ENCODE assay signal across 20 cellular contexts in genomic region chr9:122251351-122251750, GRCh38. TPM values are rescaled to one million over a fixed set of nuclear protein-coding genes. Genes with fewer than 3 reads are reported as not detected.
DNase-seq lines count a peak whose midpoint lies in the region; ATAC-seq and TF ChIP-seq lines count a peak whose summit lies in the region.
"Had no signal": no experiment of that assay in that cellular context is flagged by ENCODE, and none has a peak within 500 bp of the region (broad histone marks: within the 10 kb centered on the region; RNA-seq: fewer than 3 reads in every experiment).

No MANE protein-coding gene starts in this region.

- H3K36me3 Mint-ChIP-seq in endothelial cell (ENCODE audit: low read depth, unreplicated experiment) = peaks cover 31% of the 10 kb centered on the region
- H3K36me3 Mint-ChIP-seq in activated T-cell treated with anti-CD3 and anti-CD28 coated beads, Interleukin-2, amount 50 U/mL, for 72 hours (ENCODE audit: insufficient read depth in 2 of 2) = peaks cover 0 to 15% of the 10 kb centered on the region in 2 donors

- TF ChIP-seq CTCF in endothelial cell (IDR thresholded peaks at IDR 0.05; ENCODE audit: unreplicated experiment) (no peak), prostate gland (IDR thresholded peaks at IDR 0.05) (no peak)

- H3K4me3 ChIP-seq in prostate gland = no peak overlapping the region
- H3K4me3 ChIP-seq: MG63, SK-N-MC had no signal

- H3K36me3 ChIP-seq in prostate gland = no peaks in the 10 kb centered on the region

- peak overlapping the region; percentile 89 for H3K27ac Mint-ChIP-seq in endothelial cell (ENCODE audit: unreplicated experiment)
- no peak overlapping the region for H3K27ac Mint-ChIP-seq in activated T-cell treated with anti-CD3 and anti-CD28 coated beads, Interleukin-2, amount 50 U/mL, for 72 hours
- H3K27ac Mint-ChIP-seq: B cell had no signal

- peak; percentile 45 for DNase-seq in COLO829 (ENCODE audit: low spot score)
- DNase-seq in endothelial cell (ENCODE audit: low spot score) = no peak
- no peak for DNase-seq in prostate gland (ENCODE audit: low spot score)
- no peak for DNase-seq in glomerular visceral epithelial cell (ENCODE audit: extremely low spot score)
- DNase-seq in dedifferentiated amniotic fluid mesenchymal stem cell (ENCODE audit: extremely low spot score) = no peak
- DNase-seq in activated T-cell treated with anti-CD3 and anti-CD28 coated beads, Interleukin-2, amount 50 U/mL, for 72 hours = no peak
- DNase-seq: EL, Kasumi-1, MG63, NCI-H1417, NCI-H1694 treated with DMSO at 0.1 percent for 48 hours, NCI-H2081 treated with DMSO at 0.1 percent for 48 hours, NCI-H2171 treated with DMSO at 0.1 percent for 48 hours, NCI-H446, Right ventricle myocardium superior had no signal

- TF ChIP-seq POLR2A in prostate gland (IDR thresholded peaks at IDR 0.05) = no peak

- WGBS in prostate gland = 67% methylated on average over 2 of the region's 2 CpGs

- H3K4me1 Mint-ChIP-seq in endothelial cell (ENCODE audit: unreplicated experiment) = peaks cover 59% of the 10 kb centered on the region
- no peaks in the 10 kb centered on the region for H3K4me1 Mint-ChIP-seq in activated T-cell treated with anti-CD3 and anti-CD28 coated beads, Interleukin-2, amount 50 U/mL, for 72 hours (ENCODE audit: low read depth)
- H3K4me1 Mint-ChIP-seq: CD14-positive monocyte had no signal

- no peaks in the 10 kb centered on the region for H3K27me3 ChIP-seq in prostate gland (replicated peaks; ENCODE audit: insufficient read depth)
- H3K27me3 ChIP-seq: MG63 had no signal

- no peaks in the 10 kb centered on the region for H3K9me3 ChIP-seq in prostate gland
- H3K9me3 ChIP-seq: MG63 had no signal

- H3K27me3 Mint-ChIP-seq in endothelial cell (ENCODE audit: unreplicated experiment) = peaks cover 2% of the 10 kb centered on the region
- no peaks in the 10 kb centered on the region for H3K27me3 Mint-ChIP-seq in activated T-cell treated with anti-CD3 and anti-CD28 coated beads, Interleukin-2, amount 50 U/mL, for 72 hours (ENCODE audit: low read depth)
- H3K27me3 Mint-ChIP-seq: B cell had no signal

- ATAC-seq in activated T-cell treated with anti-CD3 and anti-CD28 coated beads, Interleukin-2, amount 50 U/mL, for 72 hours (replicated peaks in 1 of 2) = no peak

- peak overlapping the region; percentile 14 for H3K4me3 Mint-ChIP-seq in endothelial cell (ENCODE audit: unreplicated experiment)
- no peak overlapping the region for H3K4me3 Mint-ChIP-seq in activated T-cell treated with anti-CD3 and anti-CD28 coated beads, Interleukin-2, amount 50 U/mL, for 72 hours
- H3K4me3 Mint-ChIP-seq: B cell, CD14-positive monocyte had no signal

- H3K27ac ChIP-seq in angular gyrus (ENCODE audit: low read depth, low read length) (peak overlapping the region; percentile 45), prostate gland (peak overlapping the region; percentile 5 to 6)
- H3K27ac ChIP-seq: SK-N-MC had no signal

- intact Hi-C loops in prostate gland (cut with DNase I) = no loop called here

- H3K4me1 ChIP-seq in prostate gland (replicated peaks) = no peaks in the 10 kb centered on the region

- H3K9me3 Mint-ChIP-seq in endothelial cell (ENCODE audit: unreplicated experiment) = no peaks in the 10 kb centered on the region
- H3K9me3 Mint-ChIP-seq in activated T-cell treated with anti-CD3 and anti-CD28 coated beads, Interleukin-2, amount 50 U/mL, for 72 hours = no peaks in the 10 kb centered on the region
- H3K9me3 Mint-ChIP-seq: CD14-positive monocyte had no signal

RNA-seq across cellular contexts. Expression of gene RBM18, which starts 13.3 kb away (rescaled TPM):
- total RNA-seq in endothelial cell (ENCODE audit: unreplicated experiment) (22.2 TPM), prostate gland (10 to 100 TPM in 1 of 2 donors, 1 to 10 TPM in 1; 8.8 to 20.3 TPM)
- total RNA-seq in activated T-cell treated with anti-CD3 and anti-CD28 coated beads, Interleukin-2, amount 50 U/mL, for 72 hours = 10 to 100 TPM; 30.0 to 35.8 TPM

RNA-seq across cellular contexts. Expression of gene MRRF, which starts 13.3 kb away (rescaled TPM):
- total RNA-seq in endothelial cell (ENCODE audit: unreplicated experiment) (40.3 TPM), prostate gland (10 to 100 TPM; 21.1 to 35.4 TPM)
- total RNA-seq in activated T-cell treated with anti-CD3 and anti-CD28 coated beads, Interleukin-2, amount 50 U/mL, for 72 hours = 10 to 100 TPM; 42.6 to 47.7 TPM

RNA-seq across cellular contexts. Expression of gene LHX6, which starts 22.6 kb away (rescaled TPM):
- 6.0 TPM for total RNA-seq in endothelial cell (ENCODE audit: unreplicated experiment)
- 1 to 10 TPM; 2.7 to 7.3 TPM for total RNA-seq in prostate gland
- total RNA-seq in activated T-cell treated with anti-CD3 and anti-CD28 coated beads, Interleukin-2, amount 50 U/mL, for 72 hours = under 1 TPM in 1 of 2 donors, not detected in 1; 0.29 TPM
- total RNA-seq: B cell, OCI-LY7 had no signal
